1 cellular context compared by ENCODE assay signal in genomic region chr19:532578-533484, GRCh38.
A peak's percentile ranks its signal among the peaks of the same experiment; 100 is the strongest.
TF ChIP-seq lines count a peak whose summit lies in the region.

No MANE protein-coding gene starts in this region.

TF ChIP-seq in HepG2, 621 proteins besides CTCF, POLR2A, EP300 and RAD21 (continued from another document and continues in another):
- TF ChIP-seq HOXA7 (CRISPR knock-in tag; IDR thresholded peaks at IDR 0.05) = no peak
- TF ChIP-seq ZNF20 (CRISPR knock-in tag; IDR thresholded peaks at IDR 0.05) = peak; percentile 39; the same call in 1 of the 2 replicates
- TF ChIP-seq LRRFIP1 (CRISPR knock-in tag; conservative IDR thresholded peaks at IDR 0.05) = no peak
- TF ChIP-seq TEF (CRISPR knock-in tag; IDR thresholded peaks at IDR 0.05) = no peak
- no peak for TF ChIP-seq SYNCRIP (IDR thresholded peaks at IDR 0.05; ENCODE audit: insufficient read depth, low read depth, low read length)
- no peak for TF ChIP-seq ZNF589 (CRISPR knock-in tag; conservative IDR thresholded peaks at IDR 0.05)
- no peak for TF ChIP-seq TMF1 (CRISPR knock-in tag; IDR thresholded peaks at IDR 0.05; ENCODE audit: low read depth)
- TF ChIP-seq RFX1 (IDR thresholded peaks at IDR 0.05) = no peak
- TF ChIP-seq YEATS2 (CRISPR knock-in tag; IDR thresholded peaks at IDR 0.05; ENCODE audit: borderline replicate concordance) = no peak; the same call in 1 of the 2 replicates
- no peak for TF ChIP-seq REXO4 (CRISPR knock-in tag; IDR thresholded peaks at IDR 0.05; ENCODE audit: borderline replicate concordance)
- no peak for TF ChIP-seq ZNF839 (CRISPR knock-in tag; IDR thresholded peaks at IDR 0.05; ENCODE audit: borderline replicate concordance)
- 0 out of 2 replicates have a peak, but pooled peaks have one; percentile 17 for TF ChIP-seq IRF2 (CRISPR knock-in tag; IDR thresholded peaks at IDR 0.05)
- no peak for TF ChIP-seq ZNF333 (CRISPR knock-in tag; IDR thresholded peaks at IDR 0.05; ENCODE audit: borderline replicate concordance)
- no peak for TF ChIP-seq ZNF75D (CRISPR knock-in tag; IDR thresholded peaks at IDR 0.05; ENCODE audit: borderline replicate concordance)
- TF ChIP-seq ELK4 (CRISPR knock-in tag; IDR thresholded peaks at IDR 0.05; ENCODE audit: borderline replicate concordance) = no peak; the same call in 1 of the 2 replicates
- TF ChIP-seq MYPOP (CRISPR knock-in tag; IDR thresholded peaks at IDR 0.05) = no peak
- TF ChIP-seq ZNF142 (CRISPR knock-in tag; IDR thresholded peaks at IDR 0.05) = no peak
- TF ChIP-seq ZBTB25 (CRISPR knock-in tag; IDR thresholded peaks at IDR 0.05) = no peak
- no peak for TF ChIP-seq HNF1B (CRISPR knock-in tag; IDR thresholded peaks at IDR 0.05)
- TF ChIP-seq SP2 (CRISPR knock-in tag; IDR thresholded peaks at IDR 0.05) = no peak
- TF ChIP-seq TSC22D2 (CRISPR knock-in tag; IDR thresholded peaks at IDR 0.05; ENCODE audit: borderline replicate concordance) = no peak
- TF ChIP-seq TIGD3 (CRISPR knock-in tag; IDR thresholded peaks at IDR 0.05; ENCODE audit: borderline replicate concordance) = no peak
- TF ChIP-seq KAT7 (CRISPR knock-in tag; IDR thresholded peaks at IDR 0.05; ENCODE audit: borderline replicate concordance) = no peak
- TF ChIP-seq ZNF816 (CRISPR knock-in tag; IDR thresholded peaks at IDR 0.05; ENCODE audit: borderline replicate concordance) = no peak
- TF ChIP-seq ZBTB40 (IDR thresholded peaks at IDR 0.05) = no peak
- TF ChIP-seq ZBTB40 (CRISPR knock-in tag; IDR thresholded peaks at IDR 0.05) = no peak
- no peak; the same call in 1 of the 2 replicates for TF ChIP-seq ZNF350 (CRISPR knock-in tag; IDR thresholded peaks at IDR 0.05; ENCODE audit: borderline replicate concordance, low read depth)
- TF ChIP-seq MYC (CRISPR knock-in tag; IDR thresholded peaks at IDR 0.05; ENCODE audit: borderline replicate concordance) = peak; percentile 39; the same call in 1 of the 2 replicates
